In genomic region chr18:2641638-2642037, GRCh38 we compare ENCODE assay signal across 2 cellular contexts.
TF ChIP-seq lines count a peak whose summit lies in the region.

No MANE protein-coding gene starts in this region.

TF ChIP-seq in liver, 16 proteins besides CTCF, POLR2A, EP300 and RAD21 (continued from another document):
- TF ChIP-seq MAX (IDR thresholded peaks at IDR 0.05) = peak; percentile 27
- no peak for TF ChIP-seq ZBTB33 (IDR thresholded peaks at IDR 0.05)
- no peak for TF ChIP-seq HNF4G (IDR thresholded peaks at IDR 0.05)
- TF ChIP-seq GABPA (IDR thresholded peaks at IDR 0.05 in 1 of 2, conservative IDR thresholded peaks at IDR 0.05 in 1 of 2) = no peak
- TF ChIP-seq RXRA (IDR thresholded peaks at IDR 0.05) = no peak
- TF ChIP-seq, protein P1, sequence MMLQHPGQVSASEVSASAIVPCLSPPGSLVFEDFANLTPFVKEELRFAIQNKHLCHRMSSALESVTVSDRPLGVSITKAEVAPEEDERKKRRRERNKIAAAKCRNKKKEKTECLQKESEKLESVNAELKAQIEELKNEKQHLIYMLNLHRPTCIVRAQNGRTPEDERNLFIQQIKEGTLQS (IDR thresholded peaks at IDR 0.05) = no peak

TF ChIP-seq in HepG2, 621 proteins besides CTCF, POLR2A, EP300 and RAD21 (continued from another document):
- TF ChIP-seq, protein P2, sequence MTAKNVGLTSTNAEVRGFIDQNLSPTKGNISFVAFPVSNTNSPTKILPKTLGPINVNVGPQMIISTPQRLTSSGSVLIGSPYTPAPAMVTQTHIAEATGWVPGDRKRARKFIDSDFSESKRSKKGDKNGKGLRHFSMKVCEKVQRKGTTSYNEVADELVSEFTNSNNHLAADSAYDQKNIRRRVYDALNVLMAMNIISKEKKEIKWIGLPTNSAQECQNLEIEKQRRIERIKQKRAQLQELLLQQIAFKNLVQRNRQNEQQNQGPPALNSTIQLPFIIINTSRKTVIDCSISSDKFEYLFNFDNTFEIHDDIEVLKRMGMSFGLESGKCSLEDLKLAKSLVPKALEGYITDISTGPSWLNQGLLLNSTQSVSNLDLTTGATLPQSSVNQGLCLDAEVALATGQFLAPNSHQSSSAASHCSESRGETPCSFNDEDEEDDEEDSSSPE (CRISPR knock-in tag; IDR thresholded peaks at IDR 0.05) = no peak
- TF ChIP-seq, protein P3, sequence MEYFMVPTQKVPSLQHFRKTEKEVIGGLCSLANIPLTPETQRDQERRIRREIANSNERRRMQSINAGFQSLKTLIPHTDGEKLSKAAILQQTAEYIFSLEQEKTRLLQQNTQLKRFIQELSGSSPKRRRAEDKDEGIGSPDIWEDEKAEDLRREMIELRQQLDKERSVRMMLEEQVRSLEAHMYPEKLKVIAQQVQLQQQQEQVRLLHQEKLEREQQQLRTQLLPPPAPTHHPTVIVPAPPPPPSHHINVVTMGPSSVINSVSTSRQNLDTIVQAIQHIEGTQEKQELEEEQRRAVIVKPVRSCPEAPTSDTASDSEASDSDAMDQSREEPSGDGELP (IDR thresholded peaks at IDR 0.05; ENCODE audit: borderline replicate concordance, low read depth) = no peak
- TF ChIP-seq ZFP62 (CRISPR knock-in tag; IDR thresholded peaks at IDR 0.05) (no peak), GATA4 (IDR thresholded peaks at IDR 0.05; ENCODE audit: borderline replicate concordance, low read depth) (no peak), HOXA9 (CRISPR knock-in tag; IDR thresholded peaks at IDR 0.05; ENCODE audit: borderline replicate concordance) (no peak), ZNF501 (CRISPR knock-in tag; IDR thresholded peaks at IDR 0.05) (no peak), KMT2A (CRISPR knock-in tag; IDR thresholded peaks at IDR 0.05) (no peak), ZNF564 (CRISPR knock-in tag; IDR thresholded peaks at IDR 0.05) (no peak), FOSL1 (CRISPR knock-in tag; IDR thresholded peaks at IDR 0.05; ENCODE audit: borderline replicate concordance) (no peak), SMC3 (IDR thresholded peaks at IDR 0.05; ENCODE audit: low read length) (no peak), CCAR2 (optimal IDR thresholded peaks at IDR 0.05; ENCODE audit: low read depth, low read length) (no peak), STAG1 (CRISPR knock-in tag; IDR thresholded peaks at IDR 0.05) (no peak)
- TF ChIP-seq, protein P4, sequence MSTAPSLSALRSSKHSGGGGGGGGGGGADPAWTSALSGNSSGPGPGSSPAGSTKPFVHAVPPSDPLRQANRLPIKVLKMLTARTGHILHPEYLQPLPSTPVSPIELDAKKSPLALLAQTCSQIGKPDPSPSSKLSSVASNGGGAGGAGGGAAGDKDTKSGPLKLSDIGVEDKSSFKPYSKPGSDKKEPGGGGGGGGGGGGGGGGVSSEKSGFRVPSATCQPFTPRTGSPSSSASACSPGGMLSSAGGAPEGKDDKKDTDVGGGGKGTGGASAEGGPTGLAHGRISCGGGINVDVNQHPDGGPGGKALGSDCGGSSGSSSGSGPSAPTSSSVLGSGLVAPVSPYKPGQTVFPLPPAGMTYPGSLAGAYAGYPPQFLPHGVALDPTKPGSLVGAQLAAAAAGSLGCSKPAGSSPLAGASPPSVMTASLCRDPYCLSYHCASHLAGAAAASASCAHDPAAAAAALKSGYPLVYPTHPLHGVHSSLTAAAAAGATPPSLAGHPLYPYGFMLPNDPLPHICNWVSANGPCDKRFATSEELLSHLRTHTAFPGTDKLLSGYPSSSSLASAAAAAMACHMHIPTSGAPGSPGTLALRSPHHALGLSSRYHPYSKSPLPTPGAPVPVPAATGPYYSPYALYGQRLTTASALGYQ (CRISPR knock-in tag; IDR thresholded peaks at IDR 0.05) = no peak
